In the genomic region with DNA sequence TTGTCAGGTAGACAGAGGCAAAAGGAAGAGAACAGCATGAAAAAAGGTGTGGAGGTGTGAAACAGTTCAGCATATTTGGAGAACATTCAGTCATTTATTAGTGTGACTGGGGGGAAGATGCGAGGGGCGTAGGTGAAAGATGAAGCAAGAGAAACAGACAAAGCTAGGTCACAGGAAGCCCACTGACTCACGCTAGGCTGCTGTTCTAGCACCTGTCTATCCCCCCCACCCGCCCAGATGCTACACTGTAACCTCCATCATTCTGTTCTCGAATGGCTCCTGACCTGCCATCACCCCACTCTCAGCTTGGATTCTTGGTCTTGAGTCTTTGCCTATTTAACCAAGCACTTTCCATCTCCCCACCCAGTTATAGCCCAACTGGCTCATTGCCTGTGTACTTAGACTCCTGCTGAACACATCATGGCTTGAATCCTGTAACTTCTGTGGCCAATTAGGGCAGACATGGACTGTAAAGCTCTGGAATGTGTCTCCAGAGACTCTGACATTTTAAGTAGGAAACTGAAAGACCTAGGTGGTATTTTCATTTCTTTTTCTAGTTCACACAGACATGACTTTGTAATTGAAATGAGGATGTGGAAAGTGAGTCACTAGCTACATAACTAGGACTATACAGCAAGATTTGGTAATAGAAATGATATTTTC, we compare ENCODE assay signal across 9 cellular contexts. TPM values are rescaled to one million over a fixed set of nuclear protein-coding genes. Genes with fewer than 3 reads are reported as not detected.
DNase-seq lines count a peak whose midpoint lies in the region; ATAC-seq and TF ChIP-seq lines count a peak whose summit lies in the region.
"Had no signal": no experiment of that assay in that cellular context is flagged by ENCODE, and none has a peak within 500 bp of the region (broad histone marks: within the 10 kb centered on the region; RNA-seq: fewer than 3 reads in every experiment).

No MANE protein-coding gene starts in this region.

- TF ChIP-seq POLR2A in testis (IDR thresholded peaks at IDR 0.05): no peak

- H3K36me3 Mint-ChIP-seq in activated naive CD4-positive, alpha-beta T cell treated with anti-CD3 and anti-CD28 coated beads, Interleukin-2, amount 50 U/mL, for 24 hours: no peaks in the 10 kb centered on the region
- H3K36me3 Mint-ChIP-seq in activated naive CD4-positive, alpha-beta T cell treated with anti-CD3 and anti-CD28 coated beads, Interleukin-2, amount 10 ng/mL, durations not matched to agents 7 days and 5 days: no peaks in the 10 kb centered on the region
- H3K36me3 Mint-ChIP-seq in dendritic cell treated with granulocyte-macrophage colony-stimulating factor and Interleukin-4, amounts not matched to agents 40 ng/mL and 50 ng/mL, for 4 days (ENCODE audit: low read depth): no peaks in the 10 kb centered on the region

- intact Hi-C loops in dendritic cell treated with granulocyte-macrophage colony-stimulating factor and Interleukin-4, amounts not matched to agents 40 ng/mL and 50 ng/mL, for 4 days (cut with micrococcal nuclease): no loop called here
- intact Hi-C loops in testis (cut with DNase I; ENCODE audit: low total_unique reads): no loop called here

- no peaks in the 10 kb centered on the region for H3K4me1 ChIP-seq in testis

- no peak overlapping the region for H3K4me3 ChIP-seq in testis

- TF ChIP-seq CTCF in testis (IDR thresholded peaks at IDR 0.05): no peak

- WGBS in testis, 2 donors: 70 to 75% methylated on average over 5 of the region's 5 CpGs

- H3K4me3 Mint-ChIP-seq in activated naive CD4-positive, alpha-beta T cell treated with anti-CD3 and anti-CD28 coated beads, Interleukin-2, amount 50 U/mL, for 24 hours: peak overlapping the region; percentile 31
- H3K4me3 Mint-ChIP-seq in activated naive CD4-positive, alpha-beta T cell treated with anti-CD3 and anti-CD28 coated beads, Interleukin-2, amount 10 ng/mL, durations not matched to agents 7 days and 5 days: no peak overlapping the region
- no peak overlapping the region for H3K4me3 Mint-ChIP-seq in dendritic cell treated with granulocyte-macrophage colony-stimulating factor and Interleukin-4, amounts not matched to agents 40 ng/mL and 50 ng/mL, for 4 days

- H3K27ac ChIP-seq in testis: no peak overlapping the region

- no peaks in the 10 kb centered on the region for H3K27me3 ChIP-seq in testis

- H3K36me3 ChIP-seq in testis (ENCODE audit: low read depth, missing control alignments): no peaks in the 10 kb centered on the region

- no peaks in the 10 kb centered on the region for H3K9me3 ChIP-seq in testis

- peak overlapping the region; percentile 77 for H3K27ac Mint-ChIP-seq in activated naive CD4-positive, alpha-beta T cell treated with anti-CD3 and anti-CD28 coated beads, Interleukin-2, amount 50 U/mL, for 24 hours
- no peak overlapping the region for H3K27ac Mint-ChIP-seq in activated naive CD4-positive, alpha-beta T cell treated with anti-CD3 and anti-CD28 coated beads, Interleukin-2, amount 10 ng/mL, durations not matched to agents 7 days and 5 days
- H3K27ac Mint-ChIP-seq in dendritic cell treated with granulocyte-macrophage colony-stimulating factor and Interleukin-4, amounts not matched to agents 40 ng/mL and 50 ng/mL, for 4 days: peak overlapping the region; percentile 64

- CTCF ChIA-PET in activated naive CD4-positive, alpha-beta T cell treated with anti-CD3 and anti-CD28 coated beads, Interleukin-2, amount 10 ng/mL, durations not matched to agents 7 days and 5 days (lab: Charles Lee): interaction anchor here (3.2 to 5.3 kb wide), 2 partner anchors 10 to 19 kb away, joined by 10 to 57 read pairs; no protein-coding TSS in a partner anchor

- DNase-seq in activated naive CD4-positive, alpha-beta T cell treated with anti-CD3 and anti-CD28 coated beads, Interleukin-2, amount 10 ng/mL, durations not matched to agents 7 days and 5 days: no peak
- peak; percentile 78 for DNase-seq in NCI-H460 (ENCODE audit: extremely low read depth, low read depth)
- no peak for DNase-seq in stimulated activated naive CD8-positive, alpha-beta T cell treated with anti-CD3 and anti-CD28 coated beads, Interleukin-15, Interleukin-2, amounts not matched to agents 100 U/mL and 50 U/mL, for 24 hours
- DNase-seq in NCI-H1930 (lab: John Stamatoyannopoulos, UW): no peak
- no peak for DNase-seq in COR-L47 (lab: John Stamatoyannopoulos, UW)
- no peak for DNase-seq in testis
- DNase-seq: NCI-H345 had no signal

- peaks cover 8% of the 10 kb centered on the region for H3K4me1 Mint-ChIP-seq in activated naive CD4-positive, alpha-beta T cell treated with anti-CD3 and anti-CD28 coated beads, Interleukin-2, amount 50 U/mL, for 24 hours
- H3K4me1 Mint-ChIP-seq in activated naive CD4-positive, alpha-beta T cell treated with anti-CD3 and anti-CD28 coated beads, Interleukin-2, amount 10 ng/mL, durations not matched to agents 7 days and 5 days: peaks cover 29% of the 10 kb centered on the region
- peaks cover 64% of the 10 kb centered on the region for H3K4me1 Mint-ChIP-seq in dendritic cell treated with granulocyte-macrophage colony-stimulating factor and Interleukin-4, amounts not matched to agents 40 ng/mL and 50 ng/mL, for 4 days (ENCODE audit: low read depth)

- H3K27me3 Mint-ChIP-seq in activated naive CD4-positive, alpha-beta T cell treated with anti-CD3 and anti-CD28 coated beads, Interleukin-2, amount 50 U/mL, for 24 hours: peaks cover 4% of the 10 kb centered on the region
- peaks cover 10% of the 10 kb centered on the region for H3K27me3 Mint-ChIP-seq in activated naive CD4-positive, alpha-beta T cell treated with anti-CD3 and anti-CD28 coated beads, Interleukin-2, amount 10 ng/mL, durations not matched to agents 7 days and 5 days
- H3K27me3 Mint-ChIP-seq in dendritic cell treated with granulocyte-macrophage colony-stimulating factor and Interleukin-4, amounts not matched to agents 40 ng/mL and 50 ng/mL, for 4 days: no peaks in the 10 kb centered on the region

- no peaks in the 10 kb centered on the region for H3K9me3 Mint-ChIP-seq in activated naive CD4-positive, alpha-beta T cell treated with anti-CD3 and anti-CD28 coated beads, Interleukin-2, amount 50 U/mL, for 24 hours
- no peaks in the 10 kb centered on the region for H3K9me3 Mint-ChIP-seq in activated naive CD4-positive, alpha-beta T cell treated with anti-CD3 and anti-CD28 coated beads, Interleukin-2, amount 10 ng/mL, durations not matched to agents 7 days and 5 days
- H3K9me3 Mint-ChIP-seq in dendritic cell treated with granulocyte-macrophage colony-stimulating factor and Interleukin-4, amounts not matched to agents 40 ng/mL and 50 ng/mL, for 4 days: no peaks in the 10 kb centered on the region

- ATAC-seq in stimulated activated naive CD8-positive, alpha-beta T cell treated with anti-CD3 and anti-CD28 coated beads, Interleukin-15, Interleukin-2, amounts not matched to agents 100 U/mL and 50 U/mL, for 24 hours: peak; percentile 72

RNA-seq across cellular contexts. Expression of gene DOK1, which starts 12.0 kb away (rescaled TPM):
- total RNA-seq in NCI-H460 (2014; rRNA removed; shearing (Covaris generic)): 19.3 and 22.1 TPM in 2 replicates
- polyA plus RNA-seq in NCI-H460 (2014; cell fraction: nucleus; rRNA removed): 18.2 and 29.9 TPM in 2 replicates
- 10 to 100 TPM; 11.2 to 19.3 TPM for total RNA-seq in testis
- 9.3 TPM for polyA plus RNA-seq in testis (ENCODE audit: insufficient read depth, low read depth, low replicate concordance)

RNA-seq across cellular contexts. Expression of gene LOXL3, which starts 12.8 kb away (rescaled TPM):
- total RNA-seq in NCI-H460 (2014; rRNA removed; shearing (Covaris generic)): 2.9 and 3.1 TPM in 2 replicates
- polyA plus RNA-seq in NCI-H460 (2014; cell fraction: nucleus; rRNA removed): 10.9 and 17.2 TPM in 2 replicates
- 10 to 100 TPM; 13.1 to 15.2 TPM for total RNA-seq in testis
- 10.5 TPM for polyA plus RNA-seq in testis (ENCODE audit: insufficient read depth, low read depth, low replicate concordance)

RNA-seq across cellular contexts. Expression of gene HTRA2, which starts 36.8 kb away (rescaled TPM):
- 46.9 and 52.1 TPM in 2 replicates for total RNA-seq in NCI-H460 (2014; rRNA removed; shearing (Covaris generic))
- polyA plus RNA-seq in NCI-H460 (2014; cell fraction: nucleus; rRNA removed): 63.4 and 69.9 TPM in 2 replicates
- 10 to 100 TPM; 36.5 to 46.8 TPM for total RNA-seq in testis
- 45.8 TPM for polyA plus RNA-seq in testis (ENCODE audit: insufficient read depth, low read depth, low replicate concordance)

RNA-seq across cellular contexts. Expression of gene AUP1, which starts 37.0 kb away (rescaled TPM):
- 149 and 161 TPM in 2 replicates for total RNA-seq in NCI-H460 (2014; rRNA removed; shearing (Covaris generic))
- polyA plus RNA-seq in NCI-H460 (2014; cell fraction: nucleus; rRNA removed): 276 and 301 TPM in 2 replicates
- 100 to 1,000 TPM; 141 to 169 TPM for total RNA-seq in testis
- 107 TPM for polyA plus RNA-seq in testis (ENCODE audit: insufficient read depth, low read depth, low replicate concordance)

RNA-seq across cellular contexts. Expression of gene DQX1, which starts 40.5 kb away (rescaled TPM):
- 0.12 TPM in 1 of 2 replicates, not detected in the other for total RNA-seq in NCI-H460 (2014; rRNA removed; shearing (Covaris generic))
- polyA plus RNA-seq in NCI-H460 (2014; cell fraction: nucleus; rRNA removed): 0.35 and 0.38 TPM in 2 replicates
- under 1 TPM in 1 of 2 donors, not detected in 1; 0.43 TPM for total RNA-seq in testis
- polyA plus RNA-seq in testis (ENCODE audit: insufficient read depth, low read depth, low replicate concordance): 0.86 TPM
